Comparison of ENCODE assay signal across 1 cellular context in genomic region chr20:35146922-35147574, GRCh38.
TF ChIP-seq lines count a peak whose summit lies in the region.

TSS of gene EDEM2 (minus strand) at chr20:35147336. CDS start at chr20:35147258, 78 bp downstream.

TF ChIP-seq in HepG2, 621 proteins besides CTCF, POLR2A, EP300 and RAD21 (continued from another document and continues in another):
- TF ChIP-seq ZNF549 (CRISPR knock-in tag; IDR thresholded peaks at IDR 0.05) (no peak), PHF20 (CRISPR knock-in tag; IDR thresholded peaks at IDR 0.05) (peak; percentile 95), STAT5B (CRISPR knock-in tag; IDR thresholded peaks at IDR 0.05) (no peak), HDAC2 (CRISPR knock-in tag; IDR thresholded peaks at IDR 0.05) (peak; percentile 90), KDM6A (CRISPR knock-in tag; IDR thresholded peaks at IDR 0.05; ENCODE audit: low read depth) (no peak), ZNF510 (CRISPR knock-in tag; IDR thresholded peaks at IDR 0.05; ENCODE audit: low read depth) (peak; percentile 98), ATF2 (CRISPR knock-in tag; IDR thresholded peaks at IDR 0.05) (peak; percentile 72), POLR2AphosphoS5 (IDR thresholded peaks at IDR 0.05; ENCODE audit: low read depth, low read length) (peak; percentile 93), SYNCRIP (IDR thresholded peaks at IDR 0.05; ENCODE audit: insufficient read depth, low read depth, low read length) (no peak), ZNF12 (CRISPR knock-in tag; IDR thresholded peaks at IDR 0.05) (peak; percentile 62), ZNF687 (CRISPR knock-in tag; IDR thresholded peaks at IDR 0.05) (peak; percentile 99), MIXL1 (CRISPR knock-in tag; IDR thresholded peaks at IDR 0.05) (peak; percentile 76), ZNF83 (CRISPR knock-in tag; IDR thresholded peaks at IDR 0.05; ENCODE audit: borderline replicate concordance) (peak; percentile 89), LCORL (IDR thresholded peaks at IDR 0.05) (no peak), LCORL (CRISPR knock-in tag; IDR thresholded peaks at IDR 0.05) (peak; percentile 93), HNF1A (IDR thresholded peaks at IDR 0.05; ENCODE audit: low read depth) (peak; percentile 50; the same call in 1 of the 2 replicates), HNF1A (CRISPR knock-in tag; IDR thresholded peaks at IDR 0.05; ENCODE audit: borderline replicate concordance) (peak; percentile 86), HBP1 (CRISPR knock-in tag; IDR thresholded peaks at IDR 0.05; ENCODE audit: low read depth) (peak; percentile 90; the same call in 1 of the 2 replicates), ZNF724P (CRISPR knock-in tag; IDR thresholded peaks at IDR 0.05; ENCODE audit: borderline replicate concordance) (peak; percentile 93), MTA1 (CRISPR knock-in tag; IDR thresholded peaks at IDR 0.05; ENCODE audit: borderline replicate concordance) (peak; percentile 93; the same call in 1 of the 2 replicates), ZNF275 (CRISPR knock-in tag; IDR thresholded peaks at IDR 0.05; ENCODE audit: borderline replicate concordance) (peak; percentile 69; the same call in 1 of the 2 replicates), ZNF570 (CRISPR knock-in tag; IDR thresholded peaks at IDR 0.05; ENCODE audit: borderline replicate concordance) (0 out of 2 replicates have a peak, but pooled peaks have one; percentile 47), TAF15 (IDR thresholded peaks at IDR 0.05; ENCODE audit: low read depth, low read length, poor library complexity, severe bottlenecking) (no peak), ZSCAN21 (CRISPR knock-in tag; IDR thresholded peaks at IDR 0.05; ENCODE audit: borderline replicate concordance) (peak; percentile 66), AGO1 (IDR thresholded peaks at IDR 0.05; ENCODE audit: low read depth, low read length, poor library complexity, severe bottlenecking) (peak; percentile 83), FOSL1 (CRISPR knock-in tag; IDR thresholded peaks at IDR 0.05; ENCODE audit: borderline replicate concordance) (no peak), ZNF180 (CRISPR knock-in tag; IDR thresholded peaks at IDR 0.05; ENCODE audit: borderline replicate concordance, low read depth) (0 out of 2 replicates have a peak, but pooled peaks have one; percentile 41), KIAA2018 (CRISPR knock-in tag; IDR thresholded peaks at IDR 0.05; ENCODE audit: borderline replicate concordance) (0 out of 2 replicates have a peak, but pooled peaks have one; percentile 38), SKIL (CRISPR knock-in tag; IDR thresholded peaks at IDR 0.05; ENCODE audit: borderline replicate concordance) (no peak), HDAC1 (CRISPR knock-in tag; IDR thresholded peaks at IDR 0.05) (peak; percentile 94), SP2 (CRISPR knock-in tag; IDR thresholded peaks at IDR 0.05) (peak; percentile 62), DBP (CRISPR knock-in tag; IDR thresholded peaks at IDR 0.05; ENCODE audit: not compliant biosample characterization) (peak; percentile 85)
